In genomic region chr19:45568732-45569131, GRCh38 we compare ENCODE assay signal across 12 cellular contexts. TPM values are rescaled to one million over a fixed set of nuclear protein-coding genes. Genes with fewer than 3 reads are reported as not detected.
A peak's percentile ranks its signal among the peaks of the same experiment; 100 is the strongest.
DNase-seq lines count a peak whose midpoint lies in the region; ATAC-seq and TF ChIP-seq lines count a peak whose summit lies in the region.
"Had no signal": no experiment of that assay in that cellular context is flagged by ENCODE, and none has a peak within 500 bp of the region (broad histone marks: within the 10 kb centered on the region; RNA-seq: fewer than 3 reads in every experiment).

No MANE protein-coding gene starts in this region.

- no peak overlapping the region for H3K27ac Mint-ChIP-seq in T-cell
- H3K27ac Mint-ChIP-seq: activated CD4-positive, alpha-beta memory T cell treated with anti-CD3 and anti-CD28 coated beads, Interleukin-2, amount 10 ng/mL, durations not matched to agents 7 days and 5 days; brain had no signal

- H3K9me3 Mint-ChIP-seq in T-cell: no peaks in the 10 kb centered on the region
- H3K9me3 Mint-ChIP-seq: activated CD4-positive, alpha-beta memory T cell treated with anti-CD3 and anti-CD28 coated beads, Interleukin-2, amount 10 ng/mL, durations not matched to agents 7 days and 5 days; brain; neural crest cell had no signal

- POLR2A ChIA-PET in T-cell (lab: Charles Lee): no interaction called here

- no peaks in the 10 kb centered on the region for H3K9me3 ChIP-seq in suprapubic skin

- TF ChIP-seq EP300 in suprapubic skin (IDR thresholded peaks at IDR 0.05): no peak

- no peak for TF ChIP-seq POLR2A in suprapubic skin (IDR thresholded peaks at IDR 0.05)

- H3K36me3 ChIP-seq in suprapubic skin: no peaks in the 10 kb centered on the region

- H3K4me3 Mint-ChIP-seq in T-cell: no peak overlapping the region
- H3K4me3 Mint-ChIP-seq: activated CD4-positive, alpha-beta memory T cell treated with anti-CD3 and anti-CD28 coated beads, Interleukin-2, amount 10 ng/mL, durations not matched to agents 7 days and 5 days; brain; neural crest cell had no signal

- CTCF ChIA-PET in T-cell (lab: Charles Lee): no interaction called here

- TF ChIP-seq CTCF in suprapubic skin (IDR thresholded peaks at IDR 0.05): no peak

- ATAC-seq in left ventricle myocardium superior (peak; percentile 79), T-cell (replicated peaks in 1 of 4) (no peak), sciatic nerve (no peak)

- peak overlapping the region; percentile 39 for H3K27ac ChIP-seq in suprapubic skin
- H3K27ac ChIP-seq: SK-N-MC had no signal

- peaks cover 8% of the 10 kb centered on the region for H3K36me3 Mint-ChIP-seq in T-cell

- DNase-seq in HT-29 (ENCODE audit: low spot score) (peak; percentile 32), astrocyte of the hippocampus (ENCODE audit: low read depth, low spot score) (peak; percentile 49), left ventricle myocardium superior (no peak), suprapubic skin (ENCODE audit: low spot score in 2 of 2) (no peak), anterior cingulate cortex (lab: John Stamatoyannopoulos, UW) (no peak), T-cell (no peak), sciatic nerve (ENCODE audit: low spot score) (no peak)
- DNase-seq: activated CD4-positive, alpha-beta memory T cell treated with anti-CD3 and anti-CD28 coated beads, Interleukin-2, amount 10 ng/mL, durations not matched to agents 7 days and 5 days; GDM1 had no signal

- H3K4me1 ChIP-seq in suprapubic skin: peaks cover 10% of the 10 kb centered on the region

- no peaks in the 10 kb centered on the region for H3K27me3 ChIP-seq in suprapubic skin

- 53% methylated on average over 3 of the region's 3 CpGs for WGBS in suprapubic skin

- no peaks in the 10 kb centered on the region for H3K27me3 Mint-ChIP-seq in T-cell
- H3K27me3 Mint-ChIP-seq: activated CD4-positive, alpha-beta memory T cell treated with anti-CD3 and anti-CD28 coated beads, Interleukin-2, amount 10 ng/mL, durations not matched to agents 7 days and 5 days; brain had no signal

- no peak overlapping the region for H3K4me3 ChIP-seq in suprapubic skin
- H3K4me3 ChIP-seq: SK-N-MC had no signal

- intact Hi-C loops in left ventricle myocardium superior (cut with micrococcal nuclease): no loop called here
- intact Hi-C loops in sciatic nerve (cut with DNase I): no loop called here

- peaks cover 13 to 21% (median 18%) of the 10 kb centered on the region in 3 donors for H3K4me1 Mint-ChIP-seq in T-cell
- H3K4me1 Mint-ChIP-seq: brain had no signal

RNA-seq across cellular contexts. Expression of gene OPA3, which starts 15.9 kb away (rescaled TPM):
- 20.5 and 23.0 TPM in 2 replicates for total RNA-seq in HT-29 (2014; rRNA removed; shearing (Covaris generic))
- total RNA-seq in left ventricle myocardium superior (26.9 TPM), suprapubic skin (10 to 100 TPM; 13.8 to 25.6 (median 22.5) TPM), T-cell (10 to 100 TPM in 2 of 5 donors, 1 to 10 TPM in 3; 7.9 to 11.4 (median 9.6) TPM), sciatic nerve (10.7 TPM)

RNA-seq across cellular contexts. Expression of gene GPR4, which starts 33.3 kb away (rescaled TPM):
- total RNA-seq in HT-29 (2014; rRNA removed; shearing (Covaris generic)): not detected in 2 replicates
- 4.8 TPM for total RNA-seq in left ventricle myocardium superior
- total RNA-seq in suprapubic skin: 1 to 10 TPM in 2 of 4 donors, under 1 TPM in 2; 0.49 to 2.4 (median 1.6) TPM
- total RNA-seq in T-cell: under 1 TPM in 1 of 5 donors, not detected in 4; 0.20 TPM
- 29.7 TPM for total RNA-seq in sciatic nerve
- total RNA-seq: activated CD4-positive, alpha-beta memory T cell treated with anti-CD3 and anti-CD28 coated beads, Interleukin-2, amount 10 ng/mL, durations not matched to agents 7 days and 5 days; neural crest cell had no signal

Comparison
In these comparisons a context has a peak if more than half of its experiments do, and no peak if none do; other contexts are left out.
1. DNase-seq: peak in HT-29 (single experiment) and astrocyte of the hippocampus (single experiment); none in left ventricle myocardium superior (single experiment), suprapubic skin (0 of 2), anterior cingulate cortex (0 of 58), T-cell (0 of 34) and sciatic nerve (single experiment).